Comparison of ENCODE assay signal across 14 cellular contexts in genomic region chr5:78501411-78502338, GRCh38.
DNase-seq lines count a peak whose midpoint lies in the region; TF ChIP-seq lines count a peak whose summit lies in the region.
"Had no signal": no experiment of that assay in that cellular context is flagged by ENCODE, and none has a peak within 500 bp of the region (broad histone marks: within the 10 kb centered on the region; RNA-seq: fewer than 3 reads in every experiment).

No MANE protein-coding gene starts in this region.

- H3K36me3 Mint-ChIP-seq in osteocyte (ENCODE audit: unreplicated experiment): peaks cover 17% of the 10 kb centered on the region

- peaks cover 0 to 13% of the 10 kb centered on the region in 2 experiments for H3K36me3 ChIP-seq in SK-N-SH (replicated peaks in 1 of 2; ENCODE audit: control insufficient read depth in 1 of 2, insufficient read depth in 2 of 2, low read length in 1 of 2)

- peaks cover 40% of the 10 kb centered on the region for H3F3A ChIP-seq in SK-N-SH (replicated peaks; ENCODE audit: insufficient read depth)

- peak overlapping the region; percentile 76 to 99 for H3K27ac ChIP-seq in SK-N-SH (ENCODE audit: low read depth in 2 of 2, low read length in 1 of 2)

- H3K27ac Mint-ChIP-seq in osteocyte (ENCODE audit: unreplicated experiment): peak overlapping the region; percentile 83
- H3K27ac Mint-ChIP-seq: CD4-positive, alpha-beta T cell; stimulated activated naive CD8-positive, alpha-beta T cell treated with anti-CD3 and anti-CD28 coated beads, Interleukin-15, amount 100 ng/mL, for 72 hours had no signal

- H3K4me1 Mint-ChIP-seq in osteocyte (ENCODE audit: unreplicated experiment): peaks cover 92% of the 10 kb centered on the region
- H3K4me1 Mint-ChIP-seq: stimulated activated naive CD8-positive, alpha-beta T cell treated with anti-CD3 and anti-CD28 coated beads, Interleukin-15, amount 100 ng/mL, for 72 hours had no signal

- DNase-seq in GM03348 (ENCODE audit: low spot score) (peak; percentile 55), SK-N-SH (no peak), fibroblast of pulmonary artery (ENCODE audit: low read depth) (peak; percentile 45), osteocyte (ENCODE audit: extremely low spot score, unreplicated experiment) (peak; percentile 57), ACHN (no peak), D341Med (ENCODE audit: low spot score) (no peak), iPS-NIHi7 (ENCODE audit: extremely low spot score) (no peak), RKO (ENCODE audit: low spot score) (no peak)
- DNase-seq: activated naive CD4-positive, alpha-beta T cell; CD4-positive, alpha-beta T cell; GF-D8; midbrain; NCI-H1092; stimulated activated naive CD8-positive, alpha-beta T cell treated with anti-CD3 and anti-CD28 coated beads, Interleukin-15, amount 100 ng/mL, for 72 hours had no signal

- CTCF ChIA-PET in SK-N-SH (lab: Yijun Ruan, JAX): no interaction called here

- POLR2A ChIA-PET in SK-N-SH (lab: Yijun Ruan, JAX): no interaction called here

- TF ChIP-seq EP300 in SK-N-SH (IDR thresholded peaks at IDR 0.05; ENCODE audit: borderline replicate concordance in 1 of 2, low read depth in 1 of 2, low read length in 1 of 2): peak in 1 of 2 experiments; percentile 62; a peak in 1 of 4 replicates

- H3K4me2 ChIP-seq in SK-N-SH: peak overlapping the region; percentile 51

- H4K20me1 ChIP-seq in SK-N-SH (ENCODE audit: insufficient read depth): no peaks in the 10 kb centered on the region

- H3K9me3 ChIP-seq in SK-N-SH: no peaks in the 10 kb centered on the region

- H3K27me3 ChIP-seq in SK-N-SH (ENCODE audit: insufficient read depth): no peaks in the 10 kb centered on the region

- 81% methylated on average over 9 of the region's 9 CpGs for WGBS in SK-N-SH (ENCODE audit: low lambda C conversion rate)

- in situ Hi-C loops in ACHN (cut with HindIII; ENCODE audit: low pct_ligation_motif_present, low pct_unique_long_range_greater_than_20kb, low sequenced_read_pairs): no loop called here

- H3K4me3 Mint-ChIP-seq in osteocyte (ENCODE audit: unreplicated experiment): peak overlapping the region; percentile 12
- H3K4me3 Mint-ChIP-seq: CD4-positive, alpha-beta T cell; stimulated activated naive CD8-positive, alpha-beta T cell treated with anti-CD3 and anti-CD28 coated beads, Interleukin-15, amount 100 ng/mL, for 72 hours had no signal

- peaks cover 89% of the 10 kb centered on the region for H3K79me2 ChIP-seq in SK-N-SH (ENCODE audit: insufficient read depth)

- H3K4me1 ChIP-seq in SK-N-SH (ENCODE audit: control insufficient read depth in 1 of 2, insufficient read depth in 2 of 2, low read depth in 1 of 2, low read length in 1 of 2): peaks cover 50 to 59% of the 10 kb centered on the region in 2 experiments

- no peaks in the 10 kb centered on the region for H3K27me3 Mint-ChIP-seq in osteocyte (ENCODE audit: unreplicated experiment)

- no peak overlapping the region for H2AFZ ChIP-seq in SK-N-SH (ENCODE audit: low read depth)

- peak overlapping the region; percentile 70 for H3K9ac ChIP-seq in SK-N-SH

- TF ChIP-seq CTCF in SK-N-SH (IDR thresholded peaks at IDR 0.05) (no peak), fibroblast of pulmonary artery (IDR thresholded peaks at IDR 0.05; ENCODE audit: low read length, missing control alignments) (no peak), osteocyte (IDR thresholded peaks at IDR 0.05) (no peak)

- H3K9me2 ChIP-seq in SK-N-SH: no peaks in the 10 kb centered on the region

- H3K4me3 ChIP-seq in SK-N-SH (ENCODE audit: low read depth in 2 of 2, low read length in 1 of 2): no peak overlapping the region
- no peak overlapping the region for H3K4me3 ChIP-seq in fibroblast of pulmonary artery (replicated peaks; ENCODE audit: low read depth, low read length)

- no peak for TF ChIP-seq RAD21 in SK-N-SH (IDR thresholded peaks at IDR 0.05; ENCODE audit: low read length)

- H3K9me3 Mint-ChIP-seq in osteocyte (ENCODE audit: unreplicated experiment): no peaks in the 10 kb centered on the region
- H3K9me3 Mint-ChIP-seq: CD4-positive, alpha-beta T cell; stimulated activated naive CD8-positive, alpha-beta T cell treated with anti-CD3 and anti-CD28 coated beads, Interleukin-15, amount 100 ng/mL, for 72 hours had no signal

TF ChIP-seq in SK-N-SH, 30 proteins besides CTCF, POLR2A, EP300 and RAD21 (continues in another document):
- no peak for TF ChIP-seq RCOR1 (IDR thresholded peaks at IDR 0.05; ENCODE audit: low read length)
- TF ChIP-seq RFX5 (IDR thresholded peaks at IDR 0.05; ENCODE audit: low read length): no peak
- TF ChIP-seq SIN3A (IDR thresholded peaks at IDR 0.05; ENCODE audit: borderline replicate concordance, low read depth, low read length): no peak
- TF ChIP-seq NFIC (IDR thresholded peaks at IDR 0.05; ENCODE audit: borderline replicate concordance): peak; percentile 78
- TF ChIP-seq USF2 (IDR thresholded peaks at IDR 0.05; ENCODE audit: borderline replicate concordance, low read depth, low read length): no peak
- TF ChIP-seq MAX (IDR thresholded peaks at IDR 0.05; ENCODE audit: low read depth): peak; percentile 45; the same call in 1 of the 2 replicates
- peak; percentile 88 for TF ChIP-seq PBX3 (IDR thresholded peaks at IDR 0.05)
- no peak for TF ChIP-seq CHD2 (IDR thresholded peaks at IDR 0.05; ENCODE audit: low read length, partially characterized antibody)
- no peak for TF ChIP-seq TAF1 (IDR thresholded peaks at IDR 0.05; ENCODE audit: borderline replicate concordance, low read depth, low read length)
- TF ChIP-seq EZH2phosphoT487 (IDR thresholded peaks at IDR 0.05; ENCODE audit: borderline replicate concordance, low read depth): no peak
- TF ChIP-seq MEF2A (IDR thresholded peaks at IDR 0.05; ENCODE audit: borderline replicate concordance, low read depth): peak; percentile 81; the same call in 1 of the 2 replicates
- no peak for TF ChIP-seq NRF1 (IDR thresholded peaks at IDR 0.05; ENCODE audit: low read depth, low read length)
- TF ChIP-seq FOSL2 (IDR thresholded peaks at IDR 0.05; ENCODE audit: borderline replicate concordance, low read depth): peak; percentile 26; the same call in 1 of the 2 replicates
- TF ChIP-seq ELF1 (IDR thresholded peaks at IDR 0.05): no peak
- TF ChIP-seq ZBTB33 (IDR thresholded peaks at IDR 0.05; ENCODE audit: borderline replicate concordance, low read depth): no peak
- peak; percentile 52; the same call in 1 of the 2 replicates for TF ChIP-seq TEAD4 (IDR thresholded peaks at IDR 0.05; ENCODE audit: borderline replicate concordance, insufficient read depth)
- TF ChIP-seq TCF12 (IDR thresholded peaks at IDR 0.05): peak; percentile 73
- TF ChIP-seq YY1 (IDR thresholded peaks at IDR 0.05; ENCODE audit: low read depth): no peak
- TF ChIP-seq MXI1 (IDR thresholded peaks at IDR 0.05; ENCODE audit: low read depth, low read length): no peak
- TF ChIP-seq JUND (IDR thresholded peaks at IDR 0.05): peak; percentile 60
- no peak for TF ChIP-seq GATA2 (CRISPR knock-in tag; IDR thresholded peaks at IDR 0.05)
- TF ChIP-seq USF1 (IDR thresholded peaks at IDR 0.05; ENCODE audit: borderline replicate concordance, low read depth): no peak
- no peak for TF ChIP-seq POLR2AphosphoS5 (IDR thresholded peaks at IDR 0.05; ENCODE audit: low read depth, low read length)
- TF ChIP-seq SMC3 (IDR thresholded peaks at IDR 0.05; ENCODE audit: low read depth, low read length): no peak
- TF ChIP-seq RXRA (IDR thresholded peaks at IDR 0.05; ENCODE audit: borderline replicate concordance, low read depth): no peak
- no peak; the same call in 1 of the 2 replicates for TF ChIP-seq FOXM1 (IDR thresholded peaks at IDR 0.05; ENCODE audit: low read depth)

Comparison
In these comparisons a context has a peak if more than half of its experiments do, and no peak if none do; other contexts are left out.
1. DNase-seq: peak in GM03348 (single experiment), fibroblast of pulmonary artery (single experiment) and osteocyte (single experiment); none in SK-N-SH (single experiment), ACHN (single experiment), D341Med (single experiment), iPS-NIHi7 (single experiment) and RKO (single experiment).